ENCODE assay signal across 1 cellular context in genomic region chr16:85159226-85159980, GRCh38.
TF ChIP-seq lines count a peak whose summit lies in the region.

No MANE protein-coding gene starts in this region.

TF ChIP-seq in HepG2, 621 proteins besides CTCF, POLR2A, EP300 and RAD21 (continued from another document and continues in another):
- TF ChIP-seq DZIP1 (CRISPR knock-in tag; IDR thresholded peaks at IDR 0.05) (no peak), ZBTB46 (CRISPR knock-in tag; IDR thresholded peaks at IDR 0.05; ENCODE audit: borderline replicate concordance) (no peak; the same call in 1 of the 2 replicates), U2AF2 (IDR thresholded peaks at IDR 0.05; ENCODE audit: low read depth, low read length) (no peak), KDM5B (CRISPR knock-in tag; IDR thresholded peaks at IDR 0.05; ENCODE audit: borderline replicate concordance) (no peak; the same call in 1 of the 2 replicates), ZNF567 (CRISPR knock-in tag; IDR thresholded peaks at IDR 0.05; ENCODE audit: borderline replicate concordance) (0 out of 2 replicates have a peak, but pooled peaks have one; percentile 13), ZNF446 (CRISPR knock-in tag; IDR thresholded peaks at IDR 0.05) (no peak; the same call in 1 of the 2 replicates), MAF1 (CRISPR knock-in tag; IDR thresholded peaks at IDR 0.05; ENCODE audit: borderline replicate concordance) (no peak), ZNF780A (CRISPR knock-in tag; IDR thresholded peaks at IDR 0.05) (peak; percentile 65; the same call in 1 of the 2 replicates), TSC22D2 (CRISPR knock-in tag; IDR thresholded peaks at IDR 0.05; ENCODE audit: borderline replicate concordance) (peak; percentile 18; the same call in 1 of the 2 replicates), ARID2 (CRISPR knock-in tag; IDR thresholded peaks at IDR 0.05; ENCODE audit: borderline replicate concordance) (peak; percentile 79), ZFP36L1 (CRISPR knock-in tag; IDR thresholded peaks at IDR 0.05) (peak; percentile 77; the same call in 1 of the 2 replicates), KDM4B (CRISPR knock-in tag; IDR thresholded peaks at IDR 0.05) (no peak; the same call in 1 of the 2 replicates), ZNF547 (CRISPR knock-in tag; IDR thresholded peaks at IDR 0.05) (peak; percentile 54), IRF1 (CRISPR knock-in tag; IDR thresholded peaks at IDR 0.05; ENCODE audit: low read depth) (no peak), PHB2 (IDR thresholded peaks at IDR 0.05; ENCODE audit: partially characterized antibody) (no peak), ZNF552 (CRISPR knock-in tag; IDR thresholded peaks at IDR 0.05; ENCODE audit: borderline replicate concordance) (no peak), CREB1 (IDR thresholded peaks at IDR 0.05) (peak; percentile 39; the same call in 1 of the 2 replicates), CREB1 (CRISPR knock-in tag; IDR thresholded peaks at IDR 0.05) (peak; percentile 73), ZNF800 (CRISPR knock-in tag; IDR thresholded peaks at IDR 0.05) (peak; percentile 21; the same call in 1 of the 2 replicates), NBN (conservative IDR thresholded peaks at IDR 0.05) (no peak), CSRNP2 (CRISPR knock-in tag; conservative IDR thresholded peaks at IDR 0.05; ENCODE audit: low read depth) (no peak), ZZZ3 (CRISPR knock-in tag; IDR thresholded peaks at IDR 0.05; ENCODE audit: borderline replicate concordance) (no peak), IKZF1 (IDR thresholded peaks at IDR 0.05) (no peak), RFX5 (IDR thresholded peaks at IDR 0.05; ENCODE audit: low read depth, low read length) (no peak), ZNF841 (CRISPR knock-in tag; IDR thresholded peaks at IDR 0.05; ENCODE audit: borderline replicate concordance) (no peak), ZNF281 (CRISPR knock-in tag; IDR thresholded peaks at IDR 0.05; ENCODE audit: borderline replicate concordance) (peak; percentile 66; the same call in 1 of the 2 replicates), ZNF678 (CRISPR knock-in tag; IDR thresholded peaks at IDR 0.05) (no peak), ZNF570 (CRISPR knock-in tag; IDR thresholded peaks at IDR 0.05; ENCODE audit: borderline replicate concordance) (no peak), ZBTB8A (CRISPR knock-in tag; IDR thresholded peaks at IDR 0.05; ENCODE audit: borderline replicate concordance, low read depth) (no peak), STAG1 (CRISPR knock-in tag; IDR thresholded peaks at IDR 0.05) (no peak), KDM5A (IDR thresholded peaks at IDR 0.05; ENCODE audit: borderline replicate concordance, low read length) (no peak), ZNF331 (CRISPR knock-in tag; IDR thresholded peaks at IDR 0.05) (peak; percentile 66; the same call in 1 of the 2 replicates), GLMP (CRISPR knock-in tag; IDR thresholded peaks at IDR 0.05; ENCODE audit: borderline replicate concordance) (no peak), ZNF317 (CRISPR knock-in tag; IDR thresholded peaks at IDR 0.05) (no peak), ZNF749 (CRISPR knock-in tag; IDR thresholded peaks at IDR 0.05; ENCODE audit: borderline replicate concordance) (0 out of 2 replicates have a peak, but pooled peaks have one; percentile 36), PRMT3 (CRISPR knock-in tag; IDR thresholded peaks at IDR 0.05; ENCODE audit: borderline replicate concordance, low read depth) (no peak), NPAS2 (CRISPR knock-in tag; IDR thresholded peaks at IDR 0.05; ENCODE audit: borderline replicate concordance) (no peak; the same call in 1 of the 2 replicates), ESRRA (CRISPR knock-in tag; IDR thresholded peaks at IDR 0.05; ENCODE audit: low read depth) (peak; percentile 79), SP2 (CRISPR knock-in tag; IDR thresholded peaks at IDR 0.05) (no peak), BRF2 (CRISPR knock-in tag; IDR thresholded peaks at IDR 0.05) (no peak; the same call in 1 of the 2 replicates), GMEB1 (CRISPR knock-in tag; IDR thresholded peaks at IDR 0.05; ENCODE audit: borderline replicate concordance) (no peak), ZNF33B (CRISPR knock-in tag; IDR thresholded peaks at IDR 0.05) (0 out of 2 replicates have a peak, but pooled peaks have one; percentile 85)
